Comparison of ENCODE assay signal across 10 cellular contexts in genomic region chr5:158560170-158560569, GRCh38.
A peak's percentile ranks its signal among the peaks of the same experiment; 100 is the strongest.
DNase-seq lines count a peak whose midpoint lies in the region; ATAC-seq and TF ChIP-seq lines count a peak whose summit lies in the region.
"Had no signal": no experiment of that assay in that cellular context is flagged by ENCODE, and none has a peak within 500 bp of the region (broad histone marks: within the 10 kb centered on the region; RNA-seq: fewer than 3 reads in every experiment).

No MANE protein-coding gene starts in this region.

- ATAC-seq in HG02943 (IDR thresholded peaks at IDR 0.05; ENCODE audit: low read depth, unreplicated experiment): peak; percentile 89

- peak overlapping the region; percentile 25 for H3K4me3 ChIP-seq in OCI-LY7 (ENCODE audit: low read depth, low read length, poor library complexity, severe bottlenecking)
- H3K4me3 ChIP-seq in skeletal muscle cell (ENCODE audit: low read depth, low read length): no peak overlapping the region
- H3K4me3 ChIP-seq: PC-9 had no signal

- TF ChIP-seq CTCF in OCI-LY7 (conservative IDR thresholded peaks at IDR 0.05; ENCODE audit: low read length): no peak

- peaks cover 38% of the 10 kb centered on the region for H3K4me1 ChIP-seq in OCI-LY7 (ENCODE audit: insufficient read depth, low read length, poor library complexity, severe bottlenecking)

- H3K36me3 ChIP-seq in OCI-LY7 (ENCODE audit: insufficient read depth, low read length): no peaks in the 10 kb centered on the region

- intact Hi-C loops in OCI-LY7 (cut with micrococcal nuclease; ENCODE audit: unreplicated experiment): no loop called here

- peak overlapping the region; percentile 57 for H3K4me2 ChIP-seq in OCI-LY7 (ENCODE audit: low read length)
- H3K4me2 ChIP-seq: PC-9 had no signal

- BruUV-seq in OCI-LY7 (replicated peaks; lab: Mats Ljungman, UMichigan): no TSS peak

- no peaks in the 10 kb centered on the region for H3K79me2 ChIP-seq in OCI-LY7 (ENCODE audit: insufficient read depth, low read depth, low read length)

- POLR2A ChIA-PET in OCI-LY7 (lab: Charles Lee): interaction anchor here (0.6 to 2.9 kb wide), 6 partner anchors 12 to 148 kb away, joined by 3 to 9 read pairs (median 6); no protein-coding TSS in a partner anchor

- no peaks in the 10 kb centered on the region for H4K20me1 ChIP-seq in OCI-LY7 (ENCODE audit: insufficient read depth, low read length)

- peak in 2 of 3 experiments; percentile 0 to 54 for DNase-seq in NCI-H1417 (lab: John Stamatoyannopoulos, UW)
- DNase-seq in NCI-H1417 treated with DMSO at 0.1 percent for 48 hours (lab: John Stamatoyannopoulos, UW): no peak
- peak; percentile 31 for DNase-seq in OCI-LY7 (ENCODE audit: low spot score)
- peak; percentile 84 for DNase-seq in skeletal muscle cell (ENCODE audit: low read depth)
- no peak for DNase-seq in SKM-1 (lab: John Stamatoyannopoulos, UW; ENCODE audit: unreplicated experiment)
- no peak for DNase-seq in NCI-H82 (lab: John Stamatoyannopoulos, UW)
- DNase-seq in Ammon's horn (ENCODE audit: low spot score): no peak

- no peak overlapping the region for H3K27ac ChIP-seq in OCI-LY7 (ENCODE audit: low read depth, low read length, poor library complexity, severe bottlenecking)
- H3K27ac ChIP-seq: 22Rv1, PC-9 had no signal

- CTCF ChIA-PET in OCI-LY7 (lab: Charles Lee; ENCODE audit: unreplicated experiment): no interaction called here

- peak overlapping the region; percentile 78; the same call in 1 of the 2 replicates for H2AFZ ChIP-seq in OCI-LY7 (ENCODE audit: low read length)
- H2AFZ ChIP-seq: PC-9 had no signal

- H3K9me3 ChIP-seq in OCI-LY7 (ENCODE audit: low read length): no peaks in the 10 kb centered on the region

- no peaks in the 10 kb centered on the region for H3K9me2 ChIP-seq in OCI-LY7 (ENCODE audit: insufficient read depth, low read length)

Comparison
In these comparisons a context has a peak if more than half of its experiments do, and no peak if none do; other contexts are left out.
1. DNase-seq: peak in NCI-H1417 (2 of 3), OCI-LY7 (single experiment) and skeletal muscle cell (single experiment); none in NCI-H1417 treated with DMSO at 0.1 percent for 48 hours (single experiment), SKM-1 (single experiment), NCI-H82 (single experiment) and Ammon's horn (single experiment).